2 cellular contexts compared by ENCODE assay signal in the genomic region with DNA sequence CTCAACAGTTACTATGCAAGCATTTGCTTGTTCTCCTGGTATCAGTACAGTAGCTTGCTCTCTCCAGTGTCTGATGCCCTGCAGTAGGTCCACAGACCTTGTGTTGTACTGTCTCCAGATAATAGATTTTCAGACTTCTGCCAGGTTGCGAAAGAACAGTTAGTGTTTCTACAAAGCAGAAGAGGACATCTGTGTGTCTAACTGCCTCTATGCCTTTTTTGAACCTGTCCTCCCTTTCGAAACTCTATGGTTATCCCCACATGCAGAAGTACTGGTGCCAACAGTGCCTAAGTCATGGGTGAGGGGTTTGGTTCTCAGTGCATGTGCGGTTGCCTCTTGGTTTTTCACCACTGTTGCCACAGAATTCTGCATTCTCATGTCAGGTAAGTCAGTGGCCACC.
TF ChIP-seq lines count a peak whose summit lies in the region.

No MANE protein-coding gene starts in this region.

TF ChIP-seq in liver, 16 proteins besides CTCF, POLR2A, EP300 and RAD21:
- TF ChIP-seq, protein P1, sequence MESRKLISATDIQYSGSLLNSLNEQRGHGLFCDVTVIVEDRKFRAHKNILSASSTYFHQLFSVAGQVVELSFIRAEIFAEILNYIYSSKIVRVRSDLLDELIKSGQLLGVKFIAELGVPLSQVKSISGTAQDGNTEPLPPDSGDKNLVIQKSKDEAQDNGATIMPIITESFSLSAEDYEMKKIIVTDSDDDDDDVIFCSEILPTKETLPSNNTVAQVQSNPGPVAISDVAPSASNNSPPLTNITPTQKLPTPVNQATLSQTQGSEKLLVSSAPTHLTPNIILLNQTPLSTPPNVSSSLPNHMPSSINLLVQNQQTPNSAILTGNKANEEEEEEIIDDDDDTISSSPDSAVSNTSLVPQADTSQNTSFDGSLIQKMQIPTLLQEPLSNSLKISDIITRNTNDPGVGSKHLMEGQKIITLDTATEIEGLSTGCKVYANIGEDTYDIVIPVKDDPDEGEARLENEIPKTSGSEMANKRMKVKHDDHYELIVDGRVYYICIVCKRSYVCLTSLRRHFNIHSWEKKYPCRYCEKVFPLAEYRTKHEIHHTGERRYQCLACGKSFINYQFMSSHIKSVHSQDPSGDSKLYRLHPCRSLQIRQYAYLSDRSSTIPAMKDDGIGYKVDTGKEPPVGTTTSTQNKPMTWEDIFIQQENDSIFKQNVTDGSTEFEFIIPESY (IDR thresholded peaks at IDR 0.05), result peak; percentile 36
- TF ChIP-seq RXRA (IDR thresholded peaks at IDR 0.05) (peak; percentile 9 to 62), JUND (IDR thresholded peaks at IDR 0.05) (peak in 1 of 2 donors; percentile 54), HNF4A (conservative IDR thresholded peaks at IDR 0.05) (peak; percentile 30 to 71), EGR1 (IDR thresholded peaks at IDR 0.05; ENCODE audit: low read depth in 2 of 2) (no peak), YY1 (IDR thresholded peaks at IDR 0.05) (peak; percentile 38), FOXA2 (IDR thresholded peaks at IDR 0.05) (peak; percentile 13), SP1 (IDR thresholded peaks at IDR 0.05) (no peak)
- TF ChIP-seq, protein P2, sequence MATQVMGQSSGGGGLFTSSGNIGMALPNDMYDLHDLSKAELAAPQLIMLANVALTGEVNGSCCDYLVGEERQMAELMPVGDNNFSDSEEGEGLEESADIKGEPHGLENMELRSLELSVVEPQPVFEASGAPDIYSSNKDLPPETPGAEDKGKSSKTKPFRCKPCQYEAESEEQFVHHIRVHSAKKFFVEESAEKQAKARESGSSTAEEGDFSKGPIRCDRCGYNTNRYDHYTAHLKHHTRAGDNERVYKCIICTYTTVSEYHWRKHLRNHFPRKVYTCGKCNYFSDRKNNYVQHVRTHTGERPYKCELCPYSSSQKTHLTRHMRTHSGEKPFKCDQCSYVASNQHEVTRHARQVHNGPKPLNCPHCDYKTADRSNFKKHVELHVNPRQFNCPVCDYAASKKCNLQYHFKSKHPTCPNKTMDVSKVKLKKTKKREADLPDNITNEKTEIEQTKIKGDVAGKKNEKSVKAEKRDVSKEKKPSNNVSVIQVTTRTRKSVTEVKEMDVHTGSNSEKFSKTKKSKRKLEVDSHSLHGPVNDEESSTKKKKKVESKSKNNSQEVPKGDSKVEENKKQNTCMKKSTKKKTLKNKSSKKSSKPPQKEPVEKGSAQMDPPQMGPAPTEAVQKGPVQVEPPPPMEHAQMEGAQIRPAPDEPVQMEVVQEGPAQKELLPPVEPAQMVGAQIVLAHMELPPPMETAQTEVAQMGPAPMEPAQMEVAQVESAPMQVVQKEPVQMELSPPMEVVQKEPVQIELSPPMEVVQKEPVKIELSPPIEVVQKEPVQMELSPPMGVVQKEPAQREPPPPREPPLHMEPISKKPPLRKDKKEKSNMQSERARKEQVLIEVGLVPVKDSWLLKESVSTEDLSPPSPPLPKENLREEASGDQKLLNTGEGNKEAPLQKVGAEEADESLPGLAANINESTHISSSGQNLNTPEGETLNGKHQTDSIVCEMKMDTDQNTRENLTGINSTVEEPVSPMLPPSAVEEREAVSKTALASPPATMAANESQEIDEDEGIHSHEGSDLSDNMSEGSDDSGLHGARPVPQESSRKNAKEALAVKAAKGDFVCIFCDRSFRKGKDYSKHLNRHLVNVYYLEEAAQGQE (IDR thresholded peaks at IDR 0.05), result peak; percentile 14
- TF ChIP-seq, protein P3, sequence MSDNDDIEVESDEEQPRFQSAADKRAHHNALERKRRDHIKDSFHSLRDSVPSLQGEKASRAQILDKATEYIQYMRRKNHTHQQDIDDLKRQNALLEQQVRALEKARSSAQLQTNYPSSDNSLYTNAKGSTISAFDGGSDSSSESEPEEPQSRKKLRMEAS (IDR thresholded peaks at IDR 0.05), result peak; percentile 62
TF ChIP-seq in liver: peak in this region for 8.

TF ChIP-seq in HepG2, 621 proteins besides CTCF, POLR2A, EP300 and RAD21 (continued from another document):
- TF ChIP-seq, protein P4, sequence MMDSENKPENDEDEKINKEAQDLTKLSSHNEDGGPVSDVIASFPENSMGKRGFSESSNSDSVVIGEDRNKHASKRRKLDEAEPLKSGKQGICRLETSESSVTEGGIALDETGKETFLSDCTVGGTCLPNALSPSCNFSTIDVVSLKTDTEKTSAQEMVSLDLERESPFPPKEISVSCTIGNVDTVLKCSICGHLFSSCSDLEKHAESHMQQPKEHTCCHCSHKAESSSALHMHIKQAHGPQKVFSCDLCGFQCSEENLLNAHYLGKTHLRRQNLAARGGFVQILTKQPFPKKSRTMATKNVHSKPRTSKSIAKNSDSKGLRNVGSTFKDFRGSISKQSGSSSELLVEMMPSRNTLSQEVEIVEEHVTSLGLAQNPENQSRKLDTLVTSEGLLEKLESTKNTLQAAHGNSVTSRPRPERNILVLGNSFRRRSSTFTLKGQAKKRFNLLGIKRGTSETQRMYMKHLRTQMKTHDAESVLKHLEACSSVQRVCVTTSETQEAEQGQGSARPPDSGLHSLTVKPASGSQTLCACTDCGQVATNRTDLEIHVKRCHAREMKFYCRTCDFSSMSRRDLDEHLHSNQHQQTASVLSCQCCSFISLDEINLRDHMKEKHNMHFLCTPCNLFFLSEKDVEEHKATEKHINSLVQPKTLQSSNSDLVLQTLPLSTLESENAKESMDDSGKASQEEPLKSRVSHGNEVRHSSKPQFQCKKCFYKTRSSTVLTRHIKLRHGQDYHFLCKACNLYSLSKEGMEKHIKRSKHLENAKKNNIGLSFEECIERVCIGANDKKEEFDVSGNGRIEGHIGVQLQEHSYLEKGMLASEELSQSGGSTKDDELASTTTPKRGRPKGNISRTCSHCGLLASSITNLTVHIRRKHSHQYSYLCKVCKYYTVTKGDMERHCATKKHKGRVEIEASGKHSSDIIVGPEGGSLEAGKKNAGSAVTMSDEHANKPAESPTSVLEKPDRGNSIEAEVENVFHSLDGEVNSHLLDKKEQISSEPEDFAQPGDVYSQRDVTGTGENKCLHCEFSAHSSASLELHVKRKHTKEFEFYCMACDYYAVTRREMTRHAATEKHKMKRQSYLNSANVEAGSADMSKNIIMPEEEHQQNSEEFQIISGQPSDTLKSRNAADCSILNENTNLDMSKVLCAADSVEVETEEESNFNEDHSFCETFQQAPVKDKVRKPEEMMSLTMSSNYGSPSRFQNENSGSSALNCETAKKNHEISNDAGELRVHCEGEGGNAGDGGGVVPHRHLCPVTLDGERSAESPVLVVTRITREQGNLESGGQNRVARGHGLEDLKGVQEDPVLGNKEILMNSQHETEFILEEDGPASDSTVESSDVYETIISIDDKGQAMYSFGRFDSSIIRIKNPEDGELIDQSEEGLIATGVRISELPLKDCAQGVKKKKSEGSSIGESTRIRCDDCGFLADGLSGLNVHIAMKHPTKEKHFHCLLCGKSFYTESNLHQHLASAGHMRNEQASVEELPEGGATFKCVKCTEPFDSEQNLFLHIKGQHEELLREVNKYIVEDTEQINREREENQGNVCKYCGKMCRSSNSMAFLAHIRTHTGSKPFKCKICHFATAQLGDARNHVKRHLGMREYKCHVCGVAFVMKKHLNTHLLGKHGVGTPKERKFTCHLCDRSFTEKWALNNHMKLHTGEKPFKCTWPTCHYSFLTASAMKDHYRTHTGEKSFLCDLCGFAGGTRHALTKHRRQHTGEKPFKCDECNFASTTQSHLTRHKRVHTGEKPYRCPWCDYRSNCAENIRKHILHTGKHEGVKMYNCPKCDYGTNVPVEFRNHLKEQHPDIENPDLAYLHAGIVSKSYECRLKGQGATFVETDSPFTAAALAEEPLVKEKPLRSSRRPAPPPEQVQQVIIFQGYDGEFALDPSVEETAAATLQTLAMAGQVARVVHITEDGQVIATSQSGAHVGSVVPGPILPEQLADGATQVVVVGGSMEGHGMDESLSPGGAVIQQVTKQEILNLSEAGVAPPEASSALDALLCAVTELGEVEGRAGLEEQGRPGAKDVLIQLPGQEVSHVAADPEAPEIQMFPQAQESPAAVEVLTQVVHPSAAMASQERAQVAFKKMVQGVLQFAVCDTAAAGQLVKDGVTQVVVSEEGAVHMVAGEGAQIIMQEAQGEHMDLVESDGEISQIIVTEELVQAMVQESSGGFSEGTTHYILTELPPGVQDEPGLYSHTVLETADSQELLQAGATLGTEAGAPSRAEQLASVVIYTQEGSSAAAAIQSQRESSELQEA (CRISPR knock-in tag; IDR thresholded peaks at IDR 0.05; ENCODE audit: not compliant biosample characterization), result no peak
- TF ChIP-seq RAD51 (IDR thresholded peaks at IDR 0.05; ENCODE audit: borderline replicate concordance) (no peak), MED1 (CRISPR knock-in tag; IDR thresholded peaks at IDR 0.05) (no peak)
- TF ChIP-seq, protein P5, sequence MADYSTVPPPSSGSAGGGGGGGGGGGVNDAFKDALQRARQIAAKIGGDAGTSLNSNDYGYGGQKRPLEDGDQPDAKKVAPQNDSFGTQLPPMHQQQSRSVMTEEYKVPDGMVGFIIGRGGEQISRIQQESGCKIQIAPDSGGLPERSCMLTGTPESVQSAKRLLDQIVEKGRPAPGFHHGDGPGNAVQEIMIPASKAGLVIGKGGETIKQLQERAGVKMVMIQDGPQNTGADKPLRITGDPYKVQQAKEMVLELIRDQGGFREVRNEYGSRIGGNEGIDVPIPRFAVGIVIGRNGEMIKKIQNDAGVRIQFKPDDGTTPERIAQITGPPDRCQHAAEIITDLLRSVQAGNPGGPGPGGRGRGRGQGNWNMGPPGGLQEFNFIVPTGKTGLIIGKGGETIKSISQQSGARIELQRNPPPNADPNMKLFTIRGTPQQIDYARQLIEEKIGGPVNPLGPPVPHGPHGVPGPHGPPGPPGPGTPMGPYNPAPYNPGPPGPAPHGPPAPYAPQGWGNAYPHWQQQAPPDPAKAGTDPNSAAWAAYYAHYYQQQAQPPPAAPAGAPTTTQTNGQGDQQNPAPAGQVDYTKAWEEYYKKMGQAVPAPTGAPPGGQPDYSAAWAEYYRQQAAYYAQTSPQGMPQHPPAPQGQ (CRISPR knock-in tag; IDR thresholded peaks at IDR 0.05; ENCODE audit: borderline replicate concordance), result no peak
- TF ChIP-seq, protein P6, sequence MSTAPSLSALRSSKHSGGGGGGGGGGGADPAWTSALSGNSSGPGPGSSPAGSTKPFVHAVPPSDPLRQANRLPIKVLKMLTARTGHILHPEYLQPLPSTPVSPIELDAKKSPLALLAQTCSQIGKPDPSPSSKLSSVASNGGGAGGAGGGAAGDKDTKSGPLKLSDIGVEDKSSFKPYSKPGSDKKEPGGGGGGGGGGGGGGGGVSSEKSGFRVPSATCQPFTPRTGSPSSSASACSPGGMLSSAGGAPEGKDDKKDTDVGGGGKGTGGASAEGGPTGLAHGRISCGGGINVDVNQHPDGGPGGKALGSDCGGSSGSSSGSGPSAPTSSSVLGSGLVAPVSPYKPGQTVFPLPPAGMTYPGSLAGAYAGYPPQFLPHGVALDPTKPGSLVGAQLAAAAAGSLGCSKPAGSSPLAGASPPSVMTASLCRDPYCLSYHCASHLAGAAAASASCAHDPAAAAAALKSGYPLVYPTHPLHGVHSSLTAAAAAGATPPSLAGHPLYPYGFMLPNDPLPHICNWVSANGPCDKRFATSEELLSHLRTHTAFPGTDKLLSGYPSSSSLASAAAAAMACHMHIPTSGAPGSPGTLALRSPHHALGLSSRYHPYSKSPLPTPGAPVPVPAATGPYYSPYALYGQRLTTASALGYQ (CRISPR knock-in tag; IDR thresholded peaks at IDR 0.05), result no peak
